In genomic region chr7:134737561-134738353, GRCh38 we compare ENCODE assay signal across 8 cellular contexts. TPM values are rescaled to one million over a fixed set of nuclear protein-coding genes. Genes with fewer than 3 reads are reported as not detected.
DNase-seq lines count a peak whose midpoint lies in the region; ATAC-seq and TF ChIP-seq lines count a peak whose summit lies in the region.

No MANE protein-coding gene starts in this region.

- H3K4me3 Mint-ChIP-seq in CD4-positive, alpha-beta memory T cell = no peak overlapping the region

- H3K27me3 ChIP-seq in ACC112 (ENCODE audit: insufficient read depth, low read length) = no peaks in the 10 kb centered on the region
- H3K27me3 ChIP-seq in ascending aorta = no peaks in the 10 kb centered on the region
- no peaks in the 10 kb centered on the region for H3K27me3 ChIP-seq in CD4-positive, alpha-beta memory T cell (ENCODE audit: insufficient read depth, low read length)
- H3K27me3 ChIP-seq in HAP-1 (ENCODE audit: low read depth) = no peaks in the 10 kb centered on the region

- POLR2A ChIA-PET in CD4-positive, alpha-beta memory T cell (lab: Charles Lee; ENCODE audit: partially characterized antibody) = no interaction called here

- no peak for DNase-seq in ascending aorta (ENCODE audit: low spot score in 2 of 2)
- DNase-seq in mucosa of descending colon = no peak
- DNase-seq in middle frontal gyrus (ENCODE audit: extremely low spot score, low spot score) = no peak
- no peak for DNase-seq in CD4-positive, alpha-beta memory T cell
- DNase-seq in HAP-1 (ENCODE audit: low spot score in 2 of 2) = no peak

- H3K4me1 ChIP-seq in ACC112 (ENCODE audit: control insufficient read depth, insufficient read depth, low read length, unreplicated experiment) = peaks cover 24% of the 10 kb centered on the region
- peaks cover 7 to 24% of the 10 kb centered on the region in 2 donors for H3K4me1 ChIP-seq in ascending aorta
- H3K4me1 ChIP-seq in mucosa of descending colon (ENCODE audit: low read depth) = no peaks in the 10 kb centered on the region
- no peaks in the 10 kb centered on the region for H3K4me1 ChIP-seq in CD4-positive, alpha-beta memory T cell (ENCODE audit: insufficient read depth, low read length)
- H3K4me1 ChIP-seq in HAP-1 = no peaks in the 10 kb centered on the region

- H3K4me1 Mint-ChIP-seq in CD4-positive, alpha-beta memory T cell = peaks cover 0 to 3% (median 0%) of the 10 kb centered on the region in 4 donors

- H3K27me3 Mint-ChIP-seq in CD4-positive, alpha-beta memory T cell = peaks cover 2% of the 10 kb centered on the region in 2 donors

- no peak overlapping the region for H3K27ac Mint-ChIP-seq in CD4-positive, alpha-beta memory T cell

- ATAC-seq in HG02852 (IDR thresholded peaks at IDR 0.05; ENCODE audit: unreplicated experiment) = peak; percentile 61
- peak; percentile 34 for ATAC-seq in mucosa of descending colon
- no peak for ATAC-seq in HG03378 (IDR thresholded peaks at IDR 0.05; ENCODE audit: unreplicated experiment)

- H3K36me3 ChIP-seq in ACC112 (ENCODE audit: insufficient read depth, low read length) (no peaks in the 10 kb centered on the region), ascending aorta (no peaks in the 10 kb centered on the region), mucosa of descending colon (ENCODE audit: low read depth) (no peaks in the 10 kb centered on the region), HAP-1 (replicated peaks) (no peaks in the 10 kb centered on the region)
- H3K36me3 ChIP-seq in CD4-positive, alpha-beta memory T cell (ENCODE audit: insufficient read depth, low read length) = no peaks in the 10 kb centered on the region

- H3K36me3 Mint-ChIP-seq in CD4-positive, alpha-beta memory T cell = peaks cover 0 to 3% of the 10 kb centered on the region in 2 donors

- CTCF ChIA-PET in CD4-positive, alpha-beta memory T cell (lab: Charles Lee; ENCODE audit: partially characterized antibody) = interaction anchor here (1.2 kb wide), 1 partner anchor 103 kb away, joined by 3 read pairs; no protein-coding TSS in a partner anchor

- H2AFZ ChIP-seq in ACC112 (ENCODE audit: low read length, unreplicated experiment) = peak overlapping the region; percentile 90

- no peaks in the 10 kb centered on the region for H3K9me3 ChIP-seq in ascending aorta
- H3K9me3 ChIP-seq in mucosa of descending colon = no peaks in the 10 kb centered on the region
- H3K9me3 ChIP-seq in CD4-positive, alpha-beta memory T cell (ENCODE audit: control insufficient read depth in 1 of 2, low read length in 2 of 2) = no peaks in the 10 kb centered on the region
- no peaks in the 10 kb centered on the region for H3K9me3 ChIP-seq in HAP-1

- no peaks in the 10 kb centered on the region for H3K9me3 Mint-ChIP-seq in CD4-positive, alpha-beta memory T cell

- no peaks in the 10 kb centered on the region for H3K79me2 ChIP-seq in ACC112 (ENCODE audit: control insufficient read depth, insufficient read depth, low read length, unreplicated experiment)

- H3K4me3 ChIP-seq in ACC112 (ENCODE audit: low read depth, low read length) (peak overlapping the region; percentile 64), ascending aorta (no peak overlapping the region), mucosa of descending colon (no peak overlapping the region), HAP-1 (no peak overlapping the region)
- no peak overlapping the region for H3K4me3 ChIP-seq in CD4-positive, alpha-beta memory T cell (ENCODE audit: low read length in 2 of 2)

- TF ChIP-seq CTCF in ascending aorta (IDR thresholded peaks at IDR 0.05) = no peak
- TF ChIP-seq CTCF in mucosa of descending colon (IDR thresholded peaks at IDR 0.05) = no peak

- intact Hi-C loops in ascending aorta (cut with DNase I) = no loop called here
- intact Hi-C loops in mucosa of descending colon (cut with DNase I, micrococcal nuclease) = no loop called here
- intact Hi-C loops in CD4-positive, alpha-beta memory T cell (cut with micrococcal nuclease) = no loop called here

- H3K27ac ChIP-seq in ACC112 (ENCODE audit: low read depth, low read length) = peak overlapping the region; percentile 79
- H3K27ac ChIP-seq in ascending aorta = peak overlapping the region; percentile 34 to 37
- no peak overlapping the region for H3K27ac ChIP-seq in CD4-positive, alpha-beta memory T cell (ENCODE audit: low read depth, low read length)

- in situ Hi-C loops in HAP-1 (cut with MboI; ENCODE audit: low sequenced_read_pairs) = no loop called here

RNA-seq across cellular contexts. Expression of gene CALD1, which starts 41.7 kb away (rescaled TPM):
- total RNA-seq in ascending aorta (352 TPM), mucosa of descending colon (1,000 to 10,000 TPM in 1 of 3 donors, 100 to 1,000 TPM in 1, 10 to 100 TPM in 1; 40.3 to 1,241 (median 134) TPM)
- total RNA-seq in CD4-positive, alpha-beta memory T cell = not detected
- polyA plus RNA-seq in CD4-positive, alpha-beta memory T cell = under 1 TPM in 1 of 2 donors, not detected in 1; 0.13 TPM

Comparison
In these comparisons a context has a peak if more than half of its experiments do, and no peak if none do; other contexts are left out.
1. RNA of gene CALD1, which starts 41.7 kb away (total RNA-seq): 352 TPM in ascending aorta (single experiment) and 40.3 to 1,241 TPM in mucosa of descending colon; not detected in CD4-positive, alpha-beta memory T cell; every median in the first group is over 10 times any median in the second.